In the genomic region with DNA sequence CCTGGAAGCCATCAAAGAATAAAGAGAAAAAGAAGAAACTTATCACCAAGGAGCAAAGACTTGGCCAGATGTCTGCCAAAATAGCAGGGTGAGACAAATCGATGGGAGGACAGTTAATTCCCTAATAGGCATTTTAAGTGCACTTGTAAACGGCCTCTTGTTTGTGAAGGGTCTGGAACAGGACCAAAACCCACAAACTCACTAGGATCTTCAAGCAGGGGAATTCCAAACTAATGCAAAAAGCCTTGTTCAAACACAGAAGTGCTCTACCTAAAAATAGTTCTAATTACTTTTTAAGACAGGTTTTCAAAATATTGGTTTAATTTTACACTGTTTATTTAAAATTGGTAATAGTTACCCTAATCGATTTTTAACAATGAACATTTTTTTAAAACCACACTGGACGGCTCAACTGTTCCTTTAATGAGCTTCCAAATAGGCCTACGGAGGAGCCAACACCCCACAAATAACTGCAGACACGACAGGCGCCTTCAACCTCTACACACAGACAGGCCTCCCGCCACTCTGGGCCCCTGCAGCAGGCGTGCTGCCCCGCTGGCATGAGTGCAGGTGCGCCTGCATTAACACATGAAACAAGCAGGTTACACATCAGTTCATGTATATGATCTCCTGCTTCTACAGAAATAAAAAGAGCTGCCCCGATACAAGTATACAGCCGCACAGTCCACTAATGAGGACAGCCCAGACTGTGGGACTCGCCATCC, we compare ENCODE assay signal across 12 cellular contexts. TPM values are rescaled to one million over a fixed set of nuclear protein-coding genes. Genes with fewer than 3 reads are reported as not detected.
A peak's percentile ranks its signal among the peaks of the same experiment; 100 is the strongest.
DNase-seq lines count a peak whose midpoint lies in the region; ATAC-seq, FAIRE-seq and TF ChIP-seq lines count a peak whose summit lies in the region.
"Had no signal": no experiment of that assay in that cellular context is flagged by ENCODE, and none has a peak within 500 bp of the region (broad histone marks: within the 10 kb centered on the region; RNA-seq: fewer than 3 reads in every experiment).

No MANE protein-coding gene starts in this region.

- no peak overlapping the region for H3K4me3 ChIP-seq in right lobe of liver
- no peak overlapping the region for H3K4me3 ChIP-seq in HepG2 (replicated peaks in 1 of 3; ENCODE audit: insufficient read depth in 1 of 3, low read depth in 2 of 3, low read length in 3 of 3)
- H3K4me3 ChIP-seq in fibroblast of lung (replicated peaks in 1 of 4; ENCODE audit: control extremely low read depth in 1 of 4, insufficient read depth in 1 of 4, low read depth in 3 of 4, low read length in 4 of 4) = no peak overlapping the region
- no peak overlapping the region for H3K4me3 ChIP-seq in uterus
- H3K4me3 ChIP-seq in adrenal gland = no peak overlapping the region
- H3K4me3 ChIP-seq: K562, skin epidermis had no signal

- H3K79me2 ChIP-seq in HepG2 (ENCODE audit: insufficient read depth, low read length) = peaks cover 44% of the 10 kb centered on the region
- peaks cover 24% of the 10 kb centered on the region for H3K79me2 ChIP-seq in fibroblast of lung (ENCODE audit: control insufficient read depth, insufficient read depth, low read length)

- ATAC-seq in right lobe of liver (peak in 3 of 4 donors; percentile 35 to 65 (median 50)), HepG2 (no peak)
- ATAC-seq: esophagus mucosa, K562 had no signal

- intact Hi-C loops in right lobe of liver (cut with DNase I) (loop anchor here in 1 of 2 donors (10.0 kb wide), 1 partner anchor 271 kb away; no protein-coding TSS in a partner anchor), HepG2 (cut with micrococcal nuclease; ENCODE audit: unreplicated experiment) (no loop called here), uterus (cut with DNase I; ENCODE audit: low total_unique reads) (no loop called here), adrenal gland (cut with DNase I) (no loop called here)

- no peaks in the 10 kb centered on the region for H3K27me3 ChIP-seq in right lobe of liver
- H3K27me3 ChIP-seq in HepG2 (ENCODE audit: control insufficient read depth in 1 of 2, insufficient read depth in 2 of 2, low read length in 2 of 2) = no peaks in the 10 kb centered on the region
- H3K27me3 ChIP-seq in fibroblast of lung (ENCODE audit: control insufficient read depth, insufficient read depth, low read length) = no peaks in the 10 kb centered on the region
- no peaks in the 10 kb centered on the region for H3K27me3 ChIP-seq in uterus
- no peaks in the 10 kb centered on the region for H3K27me3 ChIP-seq in adrenal gland

- H3K36me3 ChIP-seq in right lobe of liver (no peaks in the 10 kb centered on the region), HepG2 (replicated peaks in 1 of 2; ENCODE audit: control insufficient read depth in 1 of 2, insufficient read depth in 2 of 2, low read length in 2 of 2) (peaks cover 6 to 39% of the 10 kb centered on the region in 2 experiments; a peak in 4 of 5 replicates), fibroblast of lung (ENCODE audit: control insufficient read depth, insufficient read depth, low read length) (no peaks in the 10 kb centered on the region), uterus (no peaks in the 10 kb centered on the region), adrenal gland (replicated peaks in 1 of 2) (no peaks in the 10 kb centered on the region)

- DNase-seq in right lobe of liver = no peak
- no peak for DNase-seq in HepG2 (ENCODE audit: low spot score)
- DNase-seq in NCI-H524 (lab: John Stamatoyannopoulos, UW) = peak; percentile 81 to 88
- peak; percentile 28 to 75 for DNase-seq in fibroblast of lung (ENCODE audit: low read depth in 2 of 2)
- no peak for DNase-seq in CD1c-positive myeloid dendritic cell (ENCODE audit: extremely low spot score)
- DNase-seq in ureter (ENCODE audit: low spot score) = no peak
- DNase-seq in uterus = no peak
- DNase-seq in adrenal gland = no peak
- DNase-seq: activated CD4-positive, alpha-beta T cell treated with anti-CD3 and anti-CD28 coated beads for 48 hours had no signal

- H2AFZ ChIP-seq in HepG2 (ENCODE audit: low read length) (no peak overlapping the region), fibroblast of lung (ENCODE audit: low read length) (no peak overlapping the region)

- H3K4me2 ChIP-seq in HepG2 (ENCODE audit: low read depth, low read length) = no peak overlapping the region
- no peak overlapping the region for H3K4me2 ChIP-seq in fibroblast of lung (ENCODE audit: extremely low read depth, insufficient read depth, low read length)

- H3K27ac ChIP-seq in right lobe of liver (no peak overlapping the region), HepG2 (ENCODE audit: extremely low read length, insufficient read depth, low read length) (no peak overlapping the region), fibroblast of lung (ENCODE audit: insufficient read depth, low read length) (no peak overlapping the region), uterus (no peak overlapping the region), adrenal gland (no peak overlapping the region)

- BruUV-seq in HepG2 (replicated peaks; lab: Mats Ljungman, UMichigan) = no TSS peak

- no peak for TF ChIP-seq RAD21 in HepG2 (CRISPR knock-in tag; IDR thresholded peaks at IDR 0.05)

- FAIRE-seq in HepG2 (lab: Jason Lieb, UNC) = no peak
- FAIRE-seq: K562 had no signal

- H3K9ac ChIP-seq in HepG2 (ENCODE audit: insufficient read depth, low read depth, low read length) (no peak overlapping the region), fibroblast of lung (ENCODE audit: insufficient read depth, low read length) (no peak overlapping the region)

- TF ChIP-seq POLR2A in right lobe of liver (IDR thresholded peaks at IDR 0.05) = no peak
- TF ChIP-seq POLR2A in HepG2 (IDR thresholded peaks at IDR 0.05; ENCODE audit: insufficient read depth in 1 of 2, low read depth in 2 of 2, low read length in 2 of 2) = no peak
- no peak for TF ChIP-seq POLR2A in uterus (IDR thresholded peaks at IDR 0.05)
- no peak for TF ChIP-seq POLR2A in adrenal gland (IDR thresholded peaks at IDR 0.05)

- POLR2A ChIA-PET in HepG2 (lab: Yijun Ruan, JAX) = no interaction called here

- in situ Hi-C loops in HepG2 (cut with HindIII; ENCODE audit: extremely low pct_ligation_motif_present, low pct_unique_long_range_greater_than_20kb) = no loop called here

- CTCF ChIA-PET in HepG2 (lab: Yijun Ruan, JAX; ENCODE audit: low intra/inter-chr PET ratio, low total read pairs) = no interaction called here

- WGBS in right lobe of liver (ENCODE audit: insufficient coverage, low coverage, low lambda C conversion rate, missing lambda C conversion rate) = 43% methylated on average over 10 of the region's 14 CpGs
- WGBS in HepG2 (ENCODE audit: low lambda C conversion rate) = 91% methylated on average over 14 of the region's 14 CpGs
- 78 to 87% (median 81%) methylated on average over 14 of the region's 14 CpGs for WGBS in adrenal gland, 4 donors

- TF ChIP-seq CTCF in right lobe of liver (IDR thresholded peaks at IDR 0.05) (no peak), HepG2 (CRISPR knock-in tag; IDR thresholded peaks at IDR 0.05) (no peak), fibroblast of lung (conservative IDR thresholded peaks at IDR 0.05 in 1 of 2, IDR thresholded peaks at IDR 0.05 in 1 of 2; ENCODE audit: low read depth in 1 of 2, low read length in 2 of 2) (no peak), uterus (IDR thresholded peaks at IDR 0.05) (no peak), adrenal gland (IDR thresholded peaks at IDR 0.05) (no peak)

- H3K4me1 ChIP-seq in right lobe of liver = peaks cover 0 to 13% (median 6%) of the 10 kb centered on the region in 4 donors
- peaks cover 1% of the 10 kb centered on the region; the same call in 1 of the 2 replicates for H3K4me1 ChIP-seq in HepG2 (ENCODE audit: insufficient read depth, low read length)
- H3K4me1 ChIP-seq in fibroblast of lung (ENCODE audit: control insufficient read depth, extremely low read depth, insufficient read depth, low read length) = no peaks in the 10 kb centered on the region
- no peaks in the 10 kb centered on the region for H3K4me1 ChIP-seq in uterus
- H3K4me1 ChIP-seq in adrenal gland (replicated peaks in 1 of 2) = no peaks in the 10 kb centered on the region

- H4K20me1 ChIP-seq in HepG2 (ENCODE audit: insufficient read depth, low read length) (no peaks in the 10 kb centered on the region), fibroblast of lung (ENCODE audit: control insufficient read depth, extremely low read depth, insufficient read depth, low read length) (no peaks in the 10 kb centered on the region)

- TF ChIP-seq EP300 in HepG2 (IDR thresholded peaks at IDR 0.05; ENCODE audit: low read depth in 2 of 2, low read length in 2 of 2) = no peak
- no peak for TF ChIP-seq EP300 in HepG2 (CRISPR knock-in tag; IDR thresholded peaks at IDR 0.05; ENCODE audit: borderline replicate concordance)

- H3K9me3 ChIP-seq in right lobe of liver (no peaks in the 10 kb centered on the region), HepG2 (ENCODE audit: low read length) (no peaks in the 10 kb centered on the region), fibroblast of lung (ENCODE audit: control insufficient read depth, insufficient read depth, low read depth, low read length) (no peaks in the 10 kb centered on the region), uterus (no peaks in the 10 kb centered on the region), adrenal gland (replicated peaks in 1 of 3) (no peaks in the 10 kb centered on the region)

RNA-seq across cellular contexts. Expression of gene UBE2G2, which starts 15.8 kb away (rescaled TPM):
- total RNA-seq in right lobe of liver (10 to 100 TPM; 41.5 to 54.6 (median 49.9) TPM), HepG2 (2016; rRNA removed; fragmentation: Illumina TruSeq; extraction: Trizol) (55.4 and 62.0 TPM in 2 replicates), fibroblast of lung (61.9 and 74.2 TPM in 2 replicates), ureter (126 TPM), uterus (10 to 100 TPM; 38.4 to 75.1 (median 67.4) TPM), adrenal gland (10 to 100 TPM; 50.8 to 99.9 (median 74.1) TPM)
- total RNA-seq in HepG2 (2016; cell fraction: cytosol; rRNA removed; fragmentation: Illumina TruSeq; extraction: Trizol; ENCODE audit: low read depth) = 6.2 and 7.8 TPM in 2 replicates
- 55.6 and 59.2 TPM in 2 replicates for total RNA-seq in HepG2 (2016; cell fraction: insoluble cytoplasmic fraction; rRNA removed; fragmentation: Illumina TruSeq; extraction: Trizol)
- 24.1 and 25.4 TPM in 2 replicates for total RNA-seq in HepG2 (2016; cell fraction: membrane; rRNA removed; fragmentation: Illumina TruSeq; extraction: Trizol)
- total RNA-seq in HepG2 (2016; cell fraction: nucleus; rRNA removed; fragmentation: Illumina TruSeq; extraction: Trizol) = 58.4 and 64.5 TPM in 2 replicates
- polyA plus RNA-seq in HepG2 (2011; rRNA removed) (92.0 and 106 TPM in 2 replicates), fibroblast of lung (49.7 and 63.6 TPM in 2 replicates), adrenal gland (10 to 100 TPM; 44.8 to 72.8 (median 63.7) TPM)
- polyA plus RNA-seq in HepG2 (2011; cell fraction: cytosol; rRNA removed) = 65.4 and 70.1 TPM in 2 replicates
- 159 and 211 TPM in 2 replicates for polyA plus RNA-seq in HepG2 (2011; cell fraction: nucleus; rRNA removed)
- 63.5 and 84.4 TPM in 2 replicates for polyA plus RNA-seq in HepG2 (2012)
- 6.2 and 8.1 TPM in 2 replicates for polyA plus RNA-seq in HepG2 (2016; cell fraction: cytosol; fragmentation: Illumina TruSeq; extraction: Trizol; ENCODE audit: low read depth)
- polyA plus RNA-seq in HepG2 (2016; cell fraction: insoluble cytoplasmic fraction; fragmentation: Illumina TruSeq; extraction: Trizol; ENCODE audit: low read depth) = 70.2 and 76.6 TPM in 2 replicates
- polyA plus RNA-seq in HepG2 (2016; cell fraction: membrane; fragmentation: Illumina TruSeq; extraction: Trizol; ENCODE audit: low read depth) = 18.6 and 20.2 TPM in 2 replicates
- polyA plus RNA-seq in HepG2 (2016; cell fraction: nucleus; fragmentation: Illumina TruSeq; extraction: Trizol; ENCODE audit: insufficient read depth, low read depth) = 135 and 144 TPM in 2 replicates
- 53.7 and 134 TPM in 2 replicates for polyA minus RNA-seq in HepG2 (2011; rRNA and poly(A)+ RNA removed; ENCODE audit: low replicate concordance)
- polyA minus RNA-seq in HepG2 (2011; cell fraction: cytosol; rRNA and poly(A)+ RNA removed) = 25.8 and 27.2 TPM in 2 replicates
- 110 and 138 TPM in 2 replicates for polyA minus RNA-seq in HepG2 (2011; cell fraction: nucleus; rRNA and poly(A)+ RNA removed)
- 44.1 and 50.3 TPM in 2 replicates for polyA plus RNA-seq in fibroblast of lung (2012)
- polyA minus RNA-seq in fibroblast of lung (ENCODE audit: low replicate concordance) = 31.1 and 39.6 TPM in 2 replicates

RNA-seq across cellular contexts. Expression of gene SUMO3, which starts 32.1 kb away (rescaled TPM):
- total RNA-seq in right lobe of liver (10 to 100 TPM; 33.4 to 41.2 (median 36.6) TPM), HepG2 (2016; rRNA removed; fragmentation: Illumina TruSeq; extraction: Trizol) (92.4 and 111 TPM in 2 replicates), fibroblast of lung (74.2 and 96.3 TPM in 2 replicates), ureter (73.4 TPM), uterus (10 to 100 TPM; 62.6 to 88.4 (median 67.4) TPM), adrenal gland (10 to 100 TPM; 64.4 to 92.3 (median 80.2) TPM)
- 75.4 and 89.7 TPM in 2 replicates for total RNA-seq in HepG2 (2016; cell fraction: cytosol; rRNA removed; fragmentation: Illumina TruSeq; extraction: Trizol; ENCODE audit: low read depth)
- total RNA-seq in HepG2 (2016; cell fraction: insoluble cytoplasmic fraction; rRNA removed; fragmentation: Illumina TruSeq; extraction: Trizol) = 95.7 and 103 TPM in 2 replicates
- total RNA-seq in HepG2 (2016; cell fraction: membrane; rRNA removed; fragmentation: Illumina TruSeq; extraction: Trizol) = 169 and 187 TPM in 2 replicates
- total RNA-seq in HepG2 (2016; cell fraction: nucleus; rRNA removed; fragmentation: Illumina TruSeq; extraction: Trizol) = 37.2 and 43.4 TPM in 2 replicates
- polyA plus RNA-seq in HepG2 (2011; rRNA removed) (46.6 and 51.4 TPM in 2 replicates), fibroblast of lung (190 and 230 TPM in 2 replicates), adrenal gland (10 to 100 TPM; 21.1 to 70.6 (median 36.4) TPM)
- polyA plus RNA-seq in HepG2 (2011; cell fraction: cytosol; rRNA removed) = 69.8 and 78.7 TPM in 2 replicates
- 23.1 and 24.9 TPM in 2 replicates for polyA plus RNA-seq in HepG2 (2011; cell fraction: nucleus; rRNA removed)
- 80.3 and 83.9 TPM in 2 replicates for polyA plus RNA-seq in HepG2 (2012)
- polyA plus RNA-seq in HepG2 (2016; cell fraction: cytosol; fragmentation: Illumina TruSeq; extraction: Trizol; ENCODE audit: low read depth) = 129 and 158 TPM in 2 replicates
- 154 and 159 TPM in 2 replicates for polyA plus RNA-seq in HepG2 (2016; cell fraction: insoluble cytoplasmic fraction; fragmentation: Illumina TruSeq; extraction: Trizol; ENCODE audit: low read depth)
- 228 and 251 TPM in 2 replicates for polyA plus RNA-seq in HepG2 (2016; cell fraction: membrane; fragmentation: Illumina TruSeq; extraction: Trizol; ENCODE audit: low read depth)
- polyA plus RNA-seq in HepG2 (2016; cell fraction: nucleus; fragmentation: Illumina TruSeq; extraction: Trizol; ENCODE audit: insufficient read depth, low read depth) = 69.6 and 74.5 TPM in 2 replicates
- polyA minus RNA-seq in HepG2 (2011; rRNA and poly(A)+ RNA removed; ENCODE audit: low replicate concordance) = 52.3 and 76.3 TPM in 2 replicates
- polyA minus RNA-seq in HepG2 (2011; cell fraction: cytosol; rRNA and poly(A)+ RNA removed) = 36.4 and 40.4 TPM in 2 replicates
- 19.8 and 23.2 TPM in 2 replicates for polyA minus RNA-seq in HepG2 (2011; cell fraction: nucleus; rRNA and poly(A)+ RNA removed)
- 125 and 162 TPM in 2 replicates for polyA plus RNA-seq in fibroblast of lung (2012)
- polyA minus RNA-seq in fibroblast of lung (ENCODE audit: low replicate concordance) = 39.3 and 58.6 TPM in 2 replicates

Comparison
In these comparisons a context has a peak if more than half of its experiments do, and no peak if none do; other contexts are left out.
1. DNase-seq: peak in NCI-H524 (2 of 2) and fibroblast of lung (2 of 2); none in right lobe of liver (0 of 3), HepG2 (single experiment), CD1c-positive myeloid dendritic cell (single experiment), ureter (single experiment), uterus (0 of 2) and adrenal gland (0 of 7).